In the genomic region with DNA sequence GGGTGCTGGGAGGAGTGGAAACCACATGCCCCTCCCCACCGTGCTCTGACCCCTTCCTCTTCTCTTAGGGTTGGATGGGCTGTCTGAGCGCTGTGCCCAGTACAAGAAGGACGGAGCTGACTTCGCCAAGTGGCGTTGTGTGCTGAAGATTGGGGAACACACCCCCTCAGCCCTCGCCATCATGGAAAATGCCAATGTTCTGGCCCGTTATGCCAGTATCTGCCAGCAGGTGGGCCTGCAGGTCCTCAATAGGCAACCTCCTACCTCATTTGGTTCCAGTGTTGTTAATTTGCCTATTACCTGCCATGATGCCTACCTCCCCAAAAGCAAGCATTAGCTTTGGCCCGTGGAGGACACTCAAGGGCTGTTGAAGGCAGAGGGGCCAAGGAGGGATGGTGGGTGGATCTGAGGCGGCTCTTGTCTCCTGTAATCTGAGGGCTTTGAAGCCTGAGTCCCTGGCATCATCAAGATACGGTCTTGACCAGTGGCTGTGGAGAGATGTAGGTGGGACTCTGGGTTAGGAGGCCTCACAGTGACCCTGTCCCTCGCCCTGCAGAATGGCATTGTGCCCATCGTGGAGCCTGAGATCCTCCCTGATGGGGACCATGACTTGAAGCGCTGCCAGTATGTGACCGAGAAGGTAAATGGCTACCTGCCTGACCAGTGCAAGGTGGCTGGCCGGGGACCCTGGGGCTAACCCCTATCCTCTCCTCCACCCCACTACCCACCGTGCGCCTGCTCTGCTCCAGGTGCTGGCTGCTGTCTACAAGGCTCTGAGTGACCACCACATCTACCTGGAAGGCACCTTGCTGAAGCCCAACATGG, we compare ENCODE assay signal across 8 cellular contexts. TPM values are rescaled to one million over a fixed set of nuclear protein-coding genes. Genes with fewer than 3 reads are reported as not detected.
A peak's percentile ranks its signal among the peaks of the same experiment; 100 is the strongest.
DNase-seq lines count a peak whose midpoint lies in the region; ATAC-seq and TF ChIP-seq lines count a peak whose summit lies in the region.

No MANE protein-coding gene starts in this region.

- intact Hi-C loops in A673 (cut with micrococcal nuclease; ENCODE audit: unreplicated experiment): loop anchor here (10.0 kb wide), 1 partner anchor 626 kb away; the partner anchor contains the start of gene SRCAP

- H3K27me3 ChIP-seq in A673 (replicated peaks; ENCODE audit: insufficient read depth, low read depth, low read length, poor library complexity): no peaks in the 10 kb centered on the region

- H3K9me3 Mint-ChIP-seq in HFFc6: no peaks in the 10 kb centered on the region; the same call in 1 of the 2 replicates
- no peaks in the 10 kb centered on the region for H3K9me3 Mint-ChIP-seq in activated CD8-positive, alpha-beta T cell treated with anti-CD3 and anti-CD28 coated beads, Interleukin-2, amount 10 ng/mL, durations not matched to agents 7 days and 5 days (ENCODE audit: insufficient read depth)

- H3K4me1 ChIP-seq in A673 (ENCODE audit: insufficient read depth, low read length, poor library complexity, severe bottlenecking): peaks cover 32% of the 10 kb centered on the region

- H3K4me3 ChIP-seq in A673 (ENCODE audit: low read depth, low read length, poor library complexity, severe bottlenecking): no peak overlapping the region

- H3K36me3 ChIP-seq in A673 (ENCODE audit: insufficient read depth, low read length, poor library complexity, severe bottlenecking): peaks cover 65% of the 10 kb centered on the region

- no peaks in the 10 kb centered on the region for H3K9me3 ChIP-seq in A673 (ENCODE audit: low read depth, low read length, poor library complexity, severe bottlenecking)

- H3K27me3 Mint-ChIP-seq in HFFc6 (ENCODE audit: insufficient read depth): peaks cover 15% of the 10 kb centered on the region
- H3K27me3 Mint-ChIP-seq in activated CD8-positive, alpha-beta T cell treated with anti-CD3 and anti-CD28 coated beads, Interleukin-2, amount 10 ng/mL, durations not matched to agents 7 days and 5 days (ENCODE audit: low read depth): no peaks in the 10 kb centered on the region

- ATAC-seq in activated CD8-positive, alpha-beta T cell treated with anti-CD3 and anti-CD28 coated beads, Interleukin-2, amount 10 ng/mL, durations not matched to agents 7 days and 5 days: no peak
- ATAC-seq in HG02870 (IDR thresholded peaks at IDR 0.05; ENCODE audit: unreplicated experiment): no peak

- DNase-seq in A673 (ENCODE audit: low spot score) (peak; percentile 54), HFFc6 (peak; percentile 35), epithelial cell of prostate (ENCODE audit: low read depth, low spot score) (no peak), D341Med (ENCODE audit: low spot score) (no peak), H4 (ENCODE audit: low spot score) (no peak)
- peak; percentile 73 for DNase-seq in activated CD8-positive, alpha-beta T cell treated with anti-CD3 and anti-CD28 coated beads, Interleukin-2, amount 10 ng/mL, durations not matched to agents 7 days and 5 days
- peak; percentile 36 to 39 for DNase-seq in stimulated activated CD4-positive, alpha-beta T cell treated with anti-CD3 and anti-CD28 coated beads, Interleukin-1b, Interleukin-23, amount 100 ng/mL, for 4 hours (ENCODE audit: low read depth in 2 of 2)

- H3K36me3 Mint-ChIP-seq in HFFc6 (ENCODE audit: low read depth): peaks cover 48% of the 10 kb centered on the region
- peaks cover 83% of the 10 kb centered on the region for H3K36me3 Mint-ChIP-seq in activated CD8-positive, alpha-beta T cell treated with anti-CD3 and anti-CD28 coated beads, Interleukin-2, amount 10 ng/mL, durations not matched to agents 7 days and 5 days (ENCODE audit: low read depth)

- peak overlapping the region; percentile 67 for H3K4me3 Mint-ChIP-seq in HFFc6
- peak overlapping the region; percentile 59 for H3K4me3 Mint-ChIP-seq in activated CD8-positive, alpha-beta T cell treated with anti-CD3 and anti-CD28 coated beads, Interleukin-2, amount 10 ng/mL, durations not matched to agents 7 days and 5 days

- H3K27ac ChIP-seq in A673 (ENCODE audit: low read depth, low read length, poor library complexity, severe bottlenecking) (peak overlapping the region; percentile 6), epithelial cell of prostate (peak overlapping the region; percentile 95)

- H3K27ac Mint-ChIP-seq in HFFc6: peak overlapping the region; percentile 64
- H3K27ac Mint-ChIP-seq in activated CD8-positive, alpha-beta T cell treated with anti-CD3 and anti-CD28 coated beads, Interleukin-2, amount 10 ng/mL, durations not matched to agents 7 days and 5 days: peak overlapping the region; percentile 82

- TF ChIP-seq CTCF in A673 (conservative IDR thresholded peaks at IDR 0.05; ENCODE audit: low read depth, low read length) (peak; percentile 56), HFFc6 (IDR thresholded peaks at IDR 0.05) (peak; percentile 78)

- POLR2A ChIA-PET in A673 (lab: Charles Lee; ENCODE audit: low non-redundant PET): interaction anchor here (0.8 kb wide), 1 partner anchor 11 kb away, joined by 4 read pairs; no protein-coding TSS in a partner anchor
- POLR2A ChIA-PET in activated CD8-positive, alpha-beta T cell treated with anti-CD3 and anti-CD28 coated beads, Interleukin-2, amount 10 ng/mL, durations not matched to agents 7 days and 5 days (lab: Charles Lee): interaction anchor here (1.3 to 5.6 kb wide), 3 partner anchors 12 to 116 kb away, joined by 3 to 60 read pairs (median 34); partner anchors contain the start of genes CORO1A, TBX6 and YPEL3

- CTCF ChIA-PET in A673 (lab: Charles Lee): no interaction called here
- CTCF ChIA-PET in activated CD8-positive, alpha-beta T cell treated with anti-CD3 and anti-CD28 coated beads, Interleukin-2, amount 10 ng/mL, durations not matched to agents 7 days and 5 days (lab: Charles Lee): interaction anchor here (5.0 to 6.7 kb wide), 2 partner anchors 15 to 22 kb away, joined by 64 to 82 read pairs; partner anchors contain the start of gene TBX6

- peaks cover 29% of the 10 kb centered on the region for H3K4me1 Mint-ChIP-seq in HFFc6 (ENCODE audit: low read depth)
- peaks cover 40% of the 10 kb centered on the region for H3K4me1 Mint-ChIP-seq in activated CD8-positive, alpha-beta T cell treated with anti-CD3 and anti-CD28 coated beads, Interleukin-2, amount 10 ng/mL, durations not matched to agents 7 days and 5 days (ENCODE audit: low read depth)

- BruUV-seq in A673 (replicated peaks; lab: Mats Ljungman, UMichigan): no TSS peak

RNA-seq across cellular contexts. Expression of gene ALDOA, which starts 3.4 kb away (rescaled TPM):
- total RNA-seq in A673 (2021): 1,552 and 1,729 TPM in 2 replicates
- 1,000 to 10,000 TPM; 1,621 to 1,937 (median 1,752) TPM for total RNA-seq in HFFc6 (2021; fragmentation: NEBNext Ultra II Directional; extraction: Animal tissue kit (Norgen Biotek cat#: 25700))
- total RNA-seq in activated CD8-positive, alpha-beta T cell treated with anti-CD3 and anti-CD28 coated beads, Interleukin-2, amount 10 ng/mL, durations not matched to agents 7 days and 5 days: 1,000 to 10,000 TPM; 1,738 to 1,843 TPM
- 1,896 and 1,920 TPM in 2 replicates for total RNA-seq in H4 (2014; rRNA removed; shearing (Covaris generic))

RNA-seq across cellular contexts. Expression of gene PPP4C, which starts 6.8 kb away (rescaled TPM):
- 122 and 127 TPM in 2 replicates for total RNA-seq in A673 (2021)
- total RNA-seq in HFFc6 (2021; fragmentation: NEBNext Ultra II Directional; extraction: Animal tissue kit (Norgen Biotek cat#: 25700)): 100 to 1,000 TPM; 111 to 135 (median 123) TPM
- 100 to 1,000 TPM; 157 TPM for total RNA-seq in activated CD8-positive, alpha-beta T cell treated with anti-CD3 and anti-CD28 coated beads, Interleukin-2, amount 10 ng/mL, durations not matched to agents 7 days and 5 days
- total RNA-seq in H4 (2014; rRNA removed; shearing (Covaris generic)): 117 and 139 TPM in 2 replicates

RNA-seq across cellular contexts. Expression of gene TBX6, which starts 22.8 kb away (rescaled TPM):
- 0.49 and 0.85 TPM in 2 replicates for total RNA-seq in A673 (2021)
- total RNA-seq in HFFc6 (2021; fragmentation: NEBNext Ultra II Directional; extraction: Animal tissue kit (Norgen Biotek cat#: 25700)): under 1 TPM; 0.16 to 0.33 (median 0.26) TPM
- 1 to 10 TPM; 1.3 TPM for total RNA-seq in activated CD8-positive, alpha-beta T cell treated with anti-CD3 and anti-CD28 coated beads, Interleukin-2, amount 10 ng/mL, durations not matched to agents 7 days and 5 days
- not detected in 2 replicates for total RNA-seq in H4 (2014; rRNA removed; shearing (Covaris generic))

RNA-seq across cellular contexts. Expression of gene YPEL3, which starts 27.1 kb away (rescaled TPM):
- 4.7 and 9.1 TPM in 2 replicates for total RNA-seq in A673 (2021)
- 10 to 100 TPM; 17.2 to 28.4 (median 19.1) TPM for total RNA-seq in HFFc6 (2021; fragmentation: NEBNext Ultra II Directional; extraction: Animal tissue kit (Norgen Biotek cat#: 25700))
- total RNA-seq in activated CD8-positive, alpha-beta T cell treated with anti-CD3 and anti-CD28 coated beads, Interleukin-2, amount 10 ng/mL, durations not matched to agents 7 days and 5 days: 10 to 100 TPM; 29.4 to 34.5 TPM
- total RNA-seq in H4 (2014; rRNA removed; shearing (Covaris generic)): 4.1 and 6.7 TPM in 2 replicates

RNA-seq across cellular contexts. Expression of gene TLCD3B, which starts 37.9 kb away (rescaled TPM):
- total RNA-seq in A673 (2021): 1.9 and 2.6 TPM in 2 replicates
- total RNA-seq in HFFc6 (2021; fragmentation: NEBNext Ultra II Directional; extraction: Animal tissue kit (Norgen Biotek cat#: 25700)): under 1 TPM in 4 of 6 experiments, not detected in 2; 0.28 to 0.39 (median 0.33) TPM
- total RNA-seq in activated CD8-positive, alpha-beta T cell treated with anti-CD3 and anti-CD28 coated beads, Interleukin-2, amount 10 ng/mL, durations not matched to agents 7 days and 5 days: 1 to 10 TPM; 4.6 TPM
- 0.04 TPM in 1 of 2 replicates, not detected in the other for total RNA-seq in H4 (2014; rRNA removed; shearing (Covaris generic))

Comparison
In these comparisons a context has a peak if more than half of its experiments do, and no peak if none do; other contexts are left out.
1. DNase-seq: peak in A673 (single experiment), HFFc6 (single experiment), activated CD8-positive, alpha-beta T cell treated with anti-CD3 and anti-CD28 coated beads, Interleukin-2, amount 10 ng/mL, durations not matched to agents 7 days and 5 days (single experiment) and stimulated activated CD4-positive, alpha-beta T cell treated with anti-CD3 and anti-CD28 coated beads, Interleukin-1b, Interleukin-23, amount 100 ng/mL, for 4 hours (2 of 2); none in epithelial cell of prostate (single experiment), D341Med (single experiment) and H4 (single experiment).